Comparison of ENCODE assay signal across 10 cellular contexts in genomic region chr6:142844065-142844755, GRCh38.
A peak's percentile ranks its signal among the peaks of the same experiment; 100 is the strongest.
DNase-seq lines count a peak whose midpoint lies in the region; ATAC-seq, FAIRE-seq and TF ChIP-seq lines count a peak whose summit lies in the region.
"Had no signal": no experiment of that assay in that cellular context is flagged by ENCODE, and none has a peak within 500 bp of the region (broad histone marks: within the 10 kb centered on the region; RNA-seq: fewer than 3 reads in every experiment).

No MANE protein-coding gene starts in this region.

- H3F3A ChIP-seq in SK-N-SH (replicated peaks; ENCODE audit: insufficient read depth): peaks cover 63% of the 10 kb centered on the region

- TF ChIP-seq RAD21 in SK-N-SH (IDR thresholded peaks at IDR 0.05; ENCODE audit: low read length): no peak

- ATAC-seq in SK-N-SH treated with all-trans-retinoic acid at 6 μM for 48 hours (no peak), HG03097 (IDR thresholded peaks at IDR 0.05; ENCODE audit: low FRiP score, unreplicated experiment) (peak; percentile 30), gastroesophageal sphincter (no peak)

- H2AFZ ChIP-seq in SK-N-SH (ENCODE audit: low read depth): no peak overlapping the region; the same call in 1 of the 2 replicates
- H2AFZ ChIP-seq in astrocyte (ENCODE audit: low read depth, low read length): no peak overlapping the region

- CTCF ChIA-PET in SK-N-SH (lab: Yijun Ruan, JAX): interaction anchor here (1.1 to 1.9 kb wide), 2 partner anchors 18 to 138 kb away, joined by 5 to 6 read pairs; no protein-coding TSS in a partner anchor

- no peaks in the 10 kb centered on the region for H4K20me1 ChIP-seq in SK-N-SH (ENCODE audit: insufficient read depth)
- no peaks in the 10 kb centered on the region for H4K20me1 ChIP-seq in astrocyte (ENCODE audit: insufficient read depth, low read length)

- no peak for DNase-seq in SK-N-SH
- DNase-seq in astrocyte (ENCODE audit: low read depth): no peak
- peak; percentile 67 for DNase-seq in putamen (ENCODE audit: low spot score)
- DNase-seq in NCI-H1048 (lab: John Stamatoyannopoulos, UW): no peak
- no peak for DNase-seq in NCI-H146 treated with DMSO at 0.1 percent for 48 hours (lab: John Stamatoyannopoulos, UW; ENCODE audit: unreplicated experiment)
- DNase-seq: stimulated activated CD4-positive, alpha-beta T cell treated with anti-CD3 and anti-CD28 coated beads, Interleukin-1b, Interleukin-23, amount 100 ng/mL, for 48 hours had no signal

- no peaks in the 10 kb centered on the region for H3K9me3 Mint-ChIP-seq in astrocyte (ENCODE audit: unreplicated experiment)

- peak; percentile 23 for FAIRE-seq in astrocyte (lab: Jason Lieb, UNC)
- FAIRE-seq: A204.1 had no signal

- peaks cover 76% of the 10 kb centered on the region for H3K4me1 Mint-ChIP-seq in astrocyte (ENCODE audit: low read depth, unreplicated experiment)

- TF ChIP-seq CTCF in SK-N-SH (IDR thresholded peaks at IDR 0.05) (no peak), astrocyte (IDR thresholded peaks at IDR 0.05; ENCODE audit: insufficient read depth, low read depth, low read length) (no peak), gastroesophageal sphincter (IDR thresholded peaks at IDR 0.05) (no peak)

- peak overlapping the region; percentile 91 for H3K4me2 ChIP-seq in SK-N-SH
- H3K4me2 ChIP-seq in astrocyte (ENCODE audit: low read length): peak overlapping the region; percentile 85

- H3K4me1 ChIP-seq in SK-N-SH (ENCODE audit: control insufficient read depth in 1 of 2, insufficient read depth in 2 of 2, low read depth in 1 of 2, low read length in 1 of 2) (peaks cover 49 to 53% of the 10 kb centered on the region in 2 experiments), astrocyte (ENCODE audit: insufficient read depth, low read length) (peaks cover 64% of the 10 kb centered on the region), gastroesophageal sphincter (peaks cover 27 to 81% (median 30%) of the 10 kb centered on the region in 3 donors)

- no peaks in the 10 kb centered on the region for H3K36me3 Mint-ChIP-seq in astrocyte (ENCODE audit: low read depth, unreplicated experiment)

- TF ChIP-seq EP300 in SK-N-SH (IDR thresholded peaks at IDR 0.05; ENCODE audit: borderline replicate concordance in 1 of 2, low read depth in 1 of 2, low read length in 1 of 2) (no peak), gastroesophageal sphincter (IDR thresholded peaks at IDR 0.05) (no peak)

- H3K9me3 ChIP-seq in SK-N-SH: no peaks in the 10 kb centered on the region
- H3K9me3 ChIP-seq in astrocyte (ENCODE audit: insufficient read depth, low read depth, low read length): no peaks in the 10 kb centered on the region
- H3K9me3 ChIP-seq in gastroesophageal sphincter: no peaks in the 10 kb centered on the region

- no peaks in the 10 kb centered on the region for H3K9me2 ChIP-seq in SK-N-SH

- H3K36me3 ChIP-seq in SK-N-SH (replicated peaks in 1 of 2; ENCODE audit: control insufficient read depth in 1 of 2, insufficient read depth in 2 of 2, low read length in 1 of 2) (no peaks in the 10 kb centered on the region), astrocyte (ENCODE audit: insufficient read depth, low read length) (no peaks in the 10 kb centered on the region), gastroesophageal sphincter (no peaks in the 10 kb centered on the region)

- 59% methylated on average over 6 of the region's 6 CpGs for WGBS in SK-N-SH (ENCODE audit: low lambda C conversion rate)
- 51 to 52% methylated on average over 6 of the region's 6 CpGs for WGBS in gastroesophageal sphincter (ENCODE audit: low coverage in 1 of 2), 2 donors

- H3K27me3 ChIP-seq in SK-N-SH (ENCODE audit: insufficient read depth): no peaks in the 10 kb centered on the region
- H3K27me3 ChIP-seq in astrocyte (ENCODE audit: insufficient read depth, low read length): no peaks in the 10 kb centered on the region
- H3K27me3 ChIP-seq in gastroesophageal sphincter: no peaks in the 10 kb centered on the region

- no peak overlapping the region for H3K4me3 Mint-ChIP-seq in astrocyte (ENCODE audit: unreplicated experiment)

- H3K9ac ChIP-seq in SK-N-SH (peak overlapping the region; percentile 82; the same call in 1 of the 2 replicates), astrocyte (ENCODE audit: low read length) (peak overlapping the region; percentile 88)

- peak overlapping the region in 1 of 2 experiments; percentile 56; a peak in 2 of 4 replicates for H3K4me3 ChIP-seq in SK-N-SH (ENCODE audit: low read depth in 2 of 2, low read length in 1 of 2)
- H3K4me3 ChIP-seq in astrocyte (ENCODE audit: insufficient read depth, low read depth, low read length): no peak overlapping the region
- H3K4me3 ChIP-seq in gastroesophageal sphincter: no peak overlapping the region

- no peak for TF ChIP-seq POLR2A in gastroesophageal sphincter (IDR thresholded peaks at IDR 0.05)

- POLR2A ChIA-PET in SK-N-SH (lab: Yijun Ruan, JAX): interaction anchor here (2.3 kb wide), 1 partner anchor 141 kb away, joined by 7 read pairs; no protein-coding TSS in a partner anchor

- H3K27me3 Mint-ChIP-seq in astrocyte (ENCODE audit: low read depth, unreplicated experiment): no peaks in the 10 kb centered on the region

- H3K27ac ChIP-seq in SK-N-SH (ENCODE audit: low read depth in 2 of 2, low read length in 1 of 2): peak overlapping the region; percentile 99
- H3K27ac ChIP-seq in astrocyte (ENCODE audit: low read depth, low read length): peak overlapping the region; percentile 96
- peak overlapping the region in 2 of 4 donors; percentile 42 to 80 for H3K27ac ChIP-seq in gastroesophageal sphincter

- peak overlapping the region; percentile 12 for H3K27ac Mint-ChIP-seq in astrocyte (ENCODE audit: unreplicated experiment)

- peaks cover 58% of the 10 kb centered on the region for H3K79me2 ChIP-seq in SK-N-SH (ENCODE audit: insufficient read depth)
- peaks cover 42% of the 10 kb centered on the region for H3K79me2 ChIP-seq in astrocyte (ENCODE audit: insufficient read depth, low read length)

TF ChIP-seq in SK-N-SH, 30 proteins besides CTCF, POLR2A, EP300 and RAD21:
- TF ChIP-seq USF1 (IDR thresholded peaks at IDR 0.05; ENCODE audit: borderline replicate concordance, low read depth): no peak
- no peak for TF ChIP-seq YY1 (IDR thresholded peaks at IDR 0.05; ENCODE audit: low read depth)
- peak; percentile 29; the same call in 1 of the 2 replicates for TF ChIP-seq TCF12 (IDR thresholded peaks at IDR 0.05)

TF ChIP-seq in SK-N-SH treated with all-trans-retinoic acid at 6 μM for 48 hours, 23 proteins besides CTCF, POLR2A, EP300 and RAD21:
- TF ChIP-seq POU6F1 (CRISPR knock-in tag; IDR thresholded peaks at IDR 0.05; ENCODE audit: borderline replicate concordance, low read depth) (no peak), CREB5 (CRISPR knock-in tag; IDR thresholded peaks at IDR 0.05; ENCODE audit: low read depth) (no peak), CSRNP3 (CRISPR knock-in tag; IDR thresholded peaks at IDR 0.05) (no peak), GLIS3 (CRISPR knock-in tag; IDR thresholded peaks at IDR 0.05) (no peak), RARB (CRISPR knock-in tag; IDR thresholded peaks at IDR 0.05) (no peak), ESRRG (CRISPR knock-in tag; IDR thresholded peaks at IDR 0.05) (no peak), ZNF565 (CRISPR knock-in tag; conservative IDR thresholded peaks at IDR 0.05; ENCODE audit: low read depth) (no peak), ZFP30 (CRISPR knock-in tag; IDR thresholded peaks at IDR 0.05) (no peak), ZNF8 (CRISPR knock-in tag; IDR thresholded peaks at IDR 0.05) (no peak), OSR1 (CRISPR knock-in tag; IDR thresholded peaks at IDR 0.05) (no peak), ARNTL (CRISPR knock-in tag; IDR thresholded peaks at IDR 0.05; ENCODE audit: borderline replicate concordance, low read depth) (no peak), ZC3H10 (CRISPR knock-in tag; IDR thresholded peaks at IDR 0.05) (no peak), ZFP3 (CRISPR knock-in tag; IDR thresholded peaks at IDR 0.05) (no peak)
